ENCODE assay signal across 25 cellular contexts in the genomic region with DNA sequence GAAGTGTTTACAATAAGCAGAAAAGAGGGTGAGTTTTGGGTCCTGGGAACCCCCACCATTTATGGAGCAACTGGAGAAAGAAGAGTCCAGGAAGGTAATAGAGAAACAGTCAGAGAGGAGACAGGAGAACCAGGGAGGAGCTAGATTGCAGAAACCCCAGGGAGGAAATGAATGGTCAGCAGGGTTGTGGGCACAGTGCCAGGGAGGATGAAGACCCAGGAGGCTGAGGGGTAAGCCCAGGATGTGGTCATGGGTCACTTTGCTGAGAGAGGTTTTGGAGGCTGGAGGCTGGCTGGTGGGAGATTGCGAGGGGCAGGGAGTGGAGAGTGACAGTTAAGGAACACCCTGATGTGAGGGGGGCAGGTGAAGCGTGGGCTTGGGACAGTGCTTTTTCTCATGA.
DNase-seq lines count a peak whose midpoint lies in the region; TF ChIP-seq lines count a peak whose summit lies in the region.
"Had no signal": no experiment of that assay in that cellular context is flagged by ENCODE, and none has a peak within 500 bp of the region (broad histone marks: within the 10 kb centered on the region; RNA-seq: fewer than 3 reads in every experiment).

No MANE protein-coding gene starts in this region.

- peaks cover 0 to 16% (median 13%) of the 10 kb centered on the region in 3 donors for H3K27me3 Mint-ChIP-seq in immature natural killer cell (ENCODE audit: low read depth in 3 of 3)

- H3K27ac Mint-ChIP-seq in immature natural killer cell: peak overlapping the region in 2 of 6 donors; percentile 36 to 45
- H3K27ac Mint-ChIP-seq: H9, T-cell had no signal

- DNase-seq in NCI-H2029 (lab: John Stamatoyannopoulos, UW) (peak; percentile 49), NCI-H2029 treated with DMSO at 0.1 percent for 48 hours (lab: John Stamatoyannopoulos, UW) (no peak), GM12865 (ENCODE audit: low read depth) (peak; percentile 4), NCI-H69 (lab: John Stamatoyannopoulos, UW) (peak; percentile 46), immature natural killer cell (peak; percentile 14 to 30 (median 21)), medulla oblongata (ENCODE audit: extremely low spot score) (no peak), DMS153 treated with DMSO at 0.1 percent for 48 hours (lab: John Stamatoyannopoulos, UW; ENCODE audit: unreplicated experiment) (no peak)
- DNase-seq in activated CD4-positive, CD25-positive, alpha-beta regulatory T cell treated with anti-CD3 and anti-CD28 coated beads, Interleukin-2, amount 50 U/mL, for 72 hours: no peak
- DNase-seq: BE2C; CD4-positive, CD25-positive, alpha-beta regulatory T cell; DMS153; GM23248; H9; KBM-7; MM.1S; NCI-H1092; NCI-H1417 treated with DMSO at 0.1 percent for 48 hours; NCI-H1694 treated with DMSO at 0.1 percent for 48 hours; NCI-H2171 treated with DMSO at 0.1 percent for 48 hours; NCI-H345; NCI-H526; PC-9; Right ventricle myocardium superior; T-cell had no signal

- peak overlapping the region in 3 of 5 donors; percentile 2 to 14 (median 5) for H3K4me3 Mint-ChIP-seq in immature natural killer cell
- H3K4me3 Mint-ChIP-seq: H9, T-cell had no signal

- H3K4me1 Mint-ChIP-seq in immature natural killer cell: peaks cover 19 to 21% of the 10 kb centered on the region in 2 donors
- H3K4me1 Mint-ChIP-seq: CD4-positive, CD25-positive, alpha-beta regulatory T cell had no signal

- no peaks in the 10 kb centered on the region for H3K36me3 Mint-ChIP-seq in immature natural killer cell
- H3K36me3 Mint-ChIP-seq: CD4-positive, CD25-positive, alpha-beta regulatory T cell; T-cell had no signal

- no peak overlapping the region for H3K4me3 ChIP-seq in GM12865 (ENCODE audit: low read depth, low read length)
- H3K4me3 ChIP-seq: GM23248, PC-9, SJSA1 had no signal

- no peaks in the 10 kb centered on the region for H3K9me3 Mint-ChIP-seq in immature natural killer cell
- H3K9me3 Mint-ChIP-seq: H9, T-cell had no signal

- TF ChIP-seq CTCF in GM12865 (IDR thresholded peaks at IDR 0.05; ENCODE audit: insufficient read depth, low read depth, low read length, missing control alignments): no peak

Comparison
In these comparisons a context has a peak if more than half of its experiments do, and no peak if none do; other contexts are left out.
1. DNase-seq: peak in NCI-H2029 (single experiment), GM12865 (single experiment), NCI-H69 (single experiment) and immature natural killer cell (3 of 3); none in NCI-H2029 treated with DMSO at 0.1 percent for 48 hours (single experiment), medulla oblongata (single experiment), DMS153 treated with DMSO at 0.1 percent for 48 hours (single experiment) and activated CD4-positive, CD25-positive, alpha-beta regulatory T cell treated with anti-CD3 and anti-CD28 coated beads, Interleukin-2, amount 50 U/mL, for 72 hours (single experiment).